20 cellular contexts compared by ENCODE assay signal in genomic region chr11:70853103-70853830, GRCh38.
DNase-seq lines count a peak whose midpoint lies in the region; ATAC-seq, FAIRE-seq and TF ChIP-seq lines count a peak whose summit lies in the region.
"Had no signal": no experiment of that assay in that cellular context is flagged by ENCODE, and none has a peak within 500 bp of the region (broad histone marks: within the 10 kb centered on the region; RNA-seq: fewer than 3 reads in every experiment).

No MANE protein-coding gene starts in this region.

- no peak overlapping the region for H3K23ac ChIP-seq in H1 (ENCODE audit: insufficient read length)

- H4K20me1 ChIP-seq in H1 (replicated peaks in 1 of 2; ENCODE audit: control insufficient read depth in 1 of 2, insufficient read depth in 2 of 2, low read length in 2 of 2), result peaks cover 5 to 10% of the 10 kb centered on the region in 2 experiments

- H3K18ac ChIP-seq in H1 (ENCODE audit: extremely low read depth, low read length), result no peak overlapping the region

- H3K4ac ChIP-seq in H1 (replicated peaks; ENCODE audit: insufficient read length, low read depth, low read length), result no peak overlapping the region

- H3K79me2 ChIP-seq in H1 (ENCODE audit: control insufficient read depth in 1 of 2, insufficient read depth in 2 of 2, low read length in 2 of 2), result no peaks in the 10 kb centered on the region

- no peak overlapping the region for H2AFZ ChIP-seq in H1 (ENCODE audit: low read length)
- H2AFZ ChIP-seq: GM23248 had no signal

- no peak overlapping the region for H4K91ac ChIP-seq in H1 (replicated peaks; ENCODE audit: insufficient read length, low read length)

- DNase-seq in Daoy (ENCODE audit: low read depth), result peak; percentile 23
- no peak for DNase-seq in H1 (ENCODE audit: low read depth in 1 of 2, low spot score in 2 of 2)
- DNase-seq in middle frontal gyrus (ENCODE audit: extremely low spot score, low spot score), result peak; percentile 20
- peak; percentile 71 for DNase-seq in retina
- no peak for DNase-seq in amniotic stem cell (lab: John Stamatoyannopoulos, UW)
- DNase-seq in SIG-M5 treated with dmso at 0.1 percent for 504 hours (lab: John Stamatoyannopoulos, UW; ENCODE audit: unreplicated experiment), result no peak
- DNase-seq: BE2C, GM23248, HCEC 1CT, IMR-90, NCI-H1105, NCI-H2029 treated with DMSO at 0.1 percent for 48 hours, NCI-H345, NCI-H524, NCI-H82 had no signal

- no peak overlapping the region for H3K56ac ChIP-seq in H1 (replicated peaks; ENCODE audit: insufficient read length, low read depth, low read length)

- no peak for TF ChIP-seq POLR2A in H1 (IDR thresholded peaks at IDR 0.05; ENCODE audit: control extremely low read depth in 1 of 2, low read depth in 2 of 2, low read length in 2 of 2)

- peak overlapping the region; percentile 63 for H4K8ac ChIP-seq in H1 (ENCODE audit: extremely low read depth, insufficient read depth, low read length)

- no peak overlapping the region for H2AK5ac ChIP-seq in H1 (ENCODE audit: low read depth, low read length)

- no peak overlapping the region for H2BK5ac ChIP-seq in H1 (ENCODE audit: low read depth, low read length)

- no peaks in the 10 kb centered on the region for H3K79me1 ChIP-seq in H1 (ENCODE audit: low read depth, low read length)

- no peak for ATAC-seq in GM18520 (IDR thresholded peaks at IDR 0.05; ENCODE audit: unreplicated experiment)
- ATAC-seq: A549, GM12878, Panc1 had no signal

- TF ChIP-seq RAD21 in H1 (IDR thresholded peaks at IDR 0.05 in 1 of 2, conservative IDR thresholded peaks at IDR 0.05 in 1 of 2; ENCODE audit: low read depth in 2 of 2, low read length in 2 of 2), result no peak

- no peak for TF ChIP-seq EP300 in H1 (IDR thresholded peaks at IDR 0.05; ENCODE audit: borderline replicate concordance in 1 of 2, low read depth in 2 of 2, low read length in 2 of 2)

- FAIRE-seq in H1 (lab: Jason Lieb, UNC), result no peak
- FAIRE-seq: GM12878 had no signal

- H2BK12ac ChIP-seq in H1 (ENCODE audit: low read depth, low read length), result no peak overlapping the region

- no peaks in the 10 kb centered on the region for H3K27me3 ChIP-seq in H1 (replicated peaks in 1 of 4; ENCODE audit: control insufficient read depth in 3 of 4, extremely low read depth in 1 of 4, insufficient read depth in 3 of 4, low read length in 3 of 4)
- H3K27me3 ChIP-seq: BE2C had no signal

- no peak overlapping the region for H3K4me2 ChIP-seq in H1 (ENCODE audit: insufficient read depth in 1 of 2, low read depth in 2 of 2, low read length in 2 of 2)
- H3K4me2 ChIP-seq: A549, KMS-11 had no signal

- H3K9ac ChIP-seq in H1 (replicated peaks in 1 of 4; ENCODE audit: extremely low read depth in 1 of 4, low read depth in 3 of 4, low read length in 3 of 4), result no peak overlapping the region
- H3K9ac ChIP-seq: GM23248, KMS-11 had no signal

- no peak overlapping the region for H2BK120ac ChIP-seq in H1 (replicated peaks; ENCODE audit: low read depth, low read length)

- H3K27ac ChIP-seq in H1 (ENCODE audit: low read depth, low read length), result no peak overlapping the region
- H3K27ac ChIP-seq: A549, GM23248, KMS-11 had no signal

- H3K4me3 ChIP-seq in H1 (ENCODE audit: extremely low read depth in 1 of 4, insufficient read depth in 2 of 4, low read depth in 3 of 4, low read length in 4 of 4), result no peak overlapping the region
- H3K4me3 ChIP-seq: A549, GM12878, GM23248 had no signal

- H3K9me3 ChIP-seq in H1 (ENCODE audit: insufficient read depth in 2 of 2, low read depth in 1 of 2, low read length in 1 of 2), result no peaks in the 10 kb centered on the region
- H3K9me3 ChIP-seq: A549, BE2C had no signal

- H4K5ac ChIP-seq in H1 (ENCODE audit: insufficient read length, low read depth, low read length), result no peak overlapping the region

- CTCF ChIA-PET in H1 (lab: Charles Lee; ENCODE audit: partially characterized antibody), result interaction anchor here (1.1 kb wide), 1 partner anchor 39 kb away, joined by 4 read pairs; no protein-coding TSS in a partner anchor

- H3K23me2 ChIP-seq in H1 (ENCODE audit: low read depth, low read length), result peaks cover 6% of the 10 kb centered on the region; the same call in 1 of the 2 replicates

- no peaks in the 10 kb centered on the region for H3K4me1 ChIP-seq in H1 (replicated peaks in 1 of 4; ENCODE audit: control insufficient read depth in 3 of 4, insufficient read depth in 4 of 4, low read length in 3 of 4)
- H3K4me1 ChIP-seq: A549 had no signal

- POLR2A ChIA-PET in H1 (lab: Charles Lee; ENCODE audit: partially characterized antibody), result interaction anchor here (0.7 kb wide), 1 partner anchor 10 kb away, joined by 3 read pairs; no protein-coding TSS in a partner anchor

- no peak for TF ChIP-seq CTCF in H1 (IDR thresholded peaks at IDR 0.05; ENCODE audit: control extremely low read depth in 1 of 3, insufficient read depth in 1 of 3, low read depth in 1 of 3, low read length in 3 of 3)

- no peak overlapping the region for H2BK20ac ChIP-seq in H1 (ENCODE audit: low read length)

- no peak overlapping the region for H3K14ac ChIP-seq in H1 (ENCODE audit: insufficient read length)

- no peaks in the 10 kb centered on the region for H3K36me3 ChIP-seq in H1 (ENCODE audit: control insufficient read depth in 2 of 4, insufficient read depth in 4 of 4, low read length in 3 of 4)
- H3K36me3 ChIP-seq: BE2C had no signal

- 87% methylated on average over 19 of the region's 20 CpGs; no CpG with 5 or more reads in 1 of the 2 experiments for WGBS in H1 (ENCODE audit: extremely low coverage in 1 of 2, insufficient coverage in 1 of 2, insufficient read length in 1 of 2, insufficient replicate concordance in 2 of 2, low coverage in 1 of 2, low lambda C conversion rate in 2 of 2, missing lambda C conversion rate in 1 of 2), 2 experiments

- no peak overlapping the region for H2BK15ac ChIP-seq in H1 (ENCODE audit: low read length)

TF ChIP-seq in H1, 55 proteins besides CTCF, POLR2A, EP300 and RAD21:
- TF ChIP-seq NRF1 (IDR thresholded peaks at IDR 0.05; ENCODE audit: low read depth, low read length) (no peak), CTBP2 (IDR thresholded peaks at IDR 0.05; ENCODE audit: borderline replicate concordance, insufficient read depth, insufficient read length, low read length) (no peak), CEBPB (IDR thresholded peaks at IDR 0.05; ENCODE audit: low read depth, low read length) (no peak), SP4 (IDR thresholded peaks at IDR 0.05; ENCODE audit: low read length) (no peak), CHD1 (IDR thresholded peaks at IDR 0.05; ENCODE audit: low read depth, low read length) (no peak), KDM5A (IDR thresholded peaks at IDR 0.05; ENCODE audit: low read length) (no peak)

Comparison
In these comparisons a context has a peak if more than half of its experiments do, and no peak if none do; other contexts are left out.
1. DNase-seq: peak in Daoy (single experiment), middle frontal gyrus (single experiment) and retina (single experiment); none in H1 (0 of 2), amniotic stem cell (single experiment) and SIG-M5 treated with dmso at 0.1 percent for 504 hours (single experiment).